Comparison of ENCODE assay signal across 16 cellular contexts in genomic region chr18:48581941-48582340, GRCh38. TPM values are rescaled to one million over a fixed set of nuclear protein-coding genes. Genes with fewer than 3 reads are reported as not detected.
"Had no signal": no experiment of that assay in that cellular context is flagged by ENCODE, and none has a peak within 500 bp of the region (broad histone marks: within the 10 kb centered on the region; RNA-seq: fewer than 3 reads in every experiment).

No MANE protein-coding gene starts in this region.

- H3K27ac Mint-ChIP-seq: dendritic cell treated with granulocyte-macrophage colony-stimulating factor and Interleukin-4, amounts not matched to agents 40 ng/mL and 50 ng/mL, for 4 days; endodermal cell; naive thymus-derived CD4-positive, alpha-beta T cell; nephron progenitor cell had no signal

- H3K27ac ChIP-seq: upper lobe of right lung, vagina had no signal

- H3K27me3 Mint-ChIP-seq: dendritic cell treated with granulocyte-macrophage colony-stimulating factor and Interleukin-4, amounts not matched to agents 40 ng/mL and 50 ng/mL, for 4 days had no signal

- H3K4me2 ChIP-seq: hepatocyte had no signal

- FAIRE-seq: kidney had no signal

- DNase-seq: endodermal cell; foreskin melanocyte; left colon; left ventricle myocardium superior; naive thymus-derived CD4-positive, alpha-beta T cell; nephron progenitor cell; sigmoid colon; stimulated activated CD4-positive, alpha-beta T cell treated with anti-CD3 and anti-CD28 coated beads, Interleukin-12 subunit alpha, Interleukin-12 subunit beta, amount 100 ng/mL, for 4 hours; stimulated activated naive CD8-positive, alpha-beta T cell treated with anti-CD3 and anti-CD28 coated beads, Interleukin-15, Interleukin-2, amounts not matched to agents 100 U/mL and 50 U/mL, for 24 hours; upper lobe of right lung had no signal

- H3K4me3 Mint-ChIP-seq: dendritic cell treated with granulocyte-macrophage colony-stimulating factor and Interleukin-4, amounts not matched to agents 40 ng/mL and 50 ng/mL, for 4 days; endodermal cell; naive thymus-derived CD4-positive, alpha-beta T cell had no signal

- ATAC-seq: left colon; naive thymus-derived CD4-positive, alpha-beta T cell; stimulated activated naive CD8-positive, alpha-beta T cell treated with anti-CD3 and anti-CD28 coated beads, Interleukin-15, Interleukin-2, amounts not matched to agents 100 U/mL and 50 U/mL, for 24 hours had no signal

- H2AFZ ChIP-seq: hepatocyte had no signal

- H3K27me3 ChIP-seq: hepatocyte, sigmoid colon, tibial nerve, upper lobe of right lung, vagina had no signal

- H3K36me3 Mint-ChIP-seq: naive thymus-derived CD4-positive, alpha-beta T cell had no signal

- H3K9me3 ChIP-seq: sigmoid colon, upper lobe of right lung, vagina had no signal

- H3K4me3 ChIP-seq: hepatocyte, sigmoid colon, skin epidermis, tibial nerve, upper lobe of right lung, vagina had no signal

- H3K36me3 ChIP-seq: sigmoid colon, tibial nerve, upper lobe of right lung, vagina had no signal

- H3K4me1 ChIP-seq: upper lobe of right lung had no signal

RNA-seq across cellular contexts. Expression of gene CTIF, which starts 43.1 kb away (rescaled TPM):
- polyA plus RNA-seq: naive thymus-derived CD4-positive, alpha-beta T cell had no signal
